In genomic region chr16:49278567-49278827, GRCh38 we compare ENCODE assay signal across 22 cellular contexts. TPM values are rescaled to one million over a fixed set of nuclear protein-coding genes. Genes with fewer than 3 reads are reported as not detected.
DNase-seq lines count a peak whose midpoint lies in the region; ATAC-seq and TF ChIP-seq lines count a peak whose summit lies in the region.
"Had no signal": no experiment of that assay in that cellular context is flagged by ENCODE, and none has a peak within 500 bp of the region (broad histone marks: within the 10 kb centered on the region; RNA-seq: fewer than 3 reads in every experiment).

No MANE protein-coding gene starts in this region.

- no peak overlapping the region for H3K9ac ChIP-seq in iPS-20b (ENCODE audit: low read depth, low read length)

- no peaks in the 10 kb centered on the region for H3K36me3 ChIP-seq in iPS-20b (ENCODE audit: insufficient read depth, low read depth, low read length)
- no peaks in the 10 kb centered on the region for H3K36me3 ChIP-seq in SJCRH30
- H3K36me3 ChIP-seq: Peyer's patch had no signal

- no peak for ATAC-seq in activated CD8-positive, alpha-beta memory T cell treated with anti-CD3 and anti-CD28 coated beads, Interleukin-2, amount 10 ng/mL, durations not matched to agents 7 days and 5 days
- no peak for ATAC-seq in stimulated activated naive B cell treated with anti-CD40 and anti-IgM and Interleukin-4, amounts not matched to agents 10 μg/mL and 1 μg/mL and 100 μg/mL, for 72 hours (replicated peaks)
- ATAC-seq: Right ventricle myocardium inferior had no signal

- H3K36me3 Mint-ChIP-seq in activated CD8-positive, alpha-beta memory T cell treated with anti-CD3 and anti-CD28 coated beads, Interleukin-2, amount 10 ng/mL, durations not matched to agents 7 days and 5 days: peaks cover 8% of the 10 kb centered on the region
- H3K36me3 Mint-ChIP-seq in stimulated activated naive B cell treated with anti-CD40 and anti-IgM and Interleukin-4, amounts not matched to agents 10 μg/mL and 1 μg/mL and 100 μg/mL, for 72 hours: peaks cover 3 to 5% of the 10 kb centered on the region in 2 donors

- H3K27me3 ChIP-seq in iPS-20b (ENCODE audit: insufficient read depth, low read length) (peaks cover 90% of the 10 kb centered on the region), SJCRH30 (no peaks in the 10 kb centered on the region)

- H3K4me3 Mint-ChIP-seq in activated CD8-positive, alpha-beta memory T cell treated with anti-CD3 and anti-CD28 coated beads, Interleukin-2, amount 10 ng/mL, durations not matched to agents 7 days and 5 days: no peak overlapping the region
- H3K4me3 Mint-ChIP-seq in stimulated activated naive B cell treated with anti-CD40 and anti-IgM and Interleukin-4, amounts not matched to agents 10 μg/mL and 1 μg/mL and 100 μg/mL, for 72 hours: no peak overlapping the region
- H3K4me3 Mint-ChIP-seq: HFFc6 had no signal

- H3K27me3 Mint-ChIP-seq in activated CD8-positive, alpha-beta memory T cell treated with anti-CD3 and anti-CD28 coated beads, Interleukin-2, amount 10 ng/mL, durations not matched to agents 7 days and 5 days: peaks cover 82% of the 10 kb centered on the region
- peaks cover 84 to 90% of the 10 kb centered on the region in 2 donors for H3K27me3 Mint-ChIP-seq in stimulated activated naive B cell treated with anti-CD40 and anti-IgM and Interleukin-4, amounts not matched to agents 10 μg/mL and 1 μg/mL and 100 μg/mL, for 72 hours

- peaks cover 16% of the 10 kb centered on the region for H3K4me1 ChIP-seq in iPS-20b (ENCODE audit: insufficient read depth, low read length)
- H3K4me1 ChIP-seq in SJCRH30: no peaks in the 10 kb centered on the region

- peaks cover 8% of the 10 kb centered on the region for H3K4me1 Mint-ChIP-seq in activated CD8-positive, alpha-beta memory T cell treated with anti-CD3 and anti-CD28 coated beads, Interleukin-2, amount 10 ng/mL, durations not matched to agents 7 days and 5 days
- peaks cover 11 to 25% of the 10 kb centered on the region in 2 donors for H3K4me1 Mint-ChIP-seq in stimulated activated naive B cell treated with anti-CD40 and anti-IgM and Interleukin-4, amounts not matched to agents 10 μg/mL and 1 μg/mL and 100 μg/mL, for 72 hours

- no peak for TF ChIP-seq CTCF in coronary artery (IDR thresholded peaks at IDR 0.05)

- no peak for DNase-seq in activated CD8-positive, alpha-beta memory T cell treated with anti-CD3 and anti-CD28 coated beads, Interleukin-2, amount 10 ng/mL, durations not matched to agents 7 days and 5 days
- no peak for DNase-seq in activated CD8-positive, alpha-beta memory T cell treated with anti-CD3 and anti-CD28 coated beads for 24 hours
- no peak for DNase-seq in coronary artery (ENCODE audit: low spot score)
- no peak for DNase-seq in stimulated activated naive B cell treated with anti-CD40 and anti-IgM and Interleukin-4, amounts not matched to agents 10 μg/mL and 1 μg/mL and 100 μg/mL, for 72 hours
- DNase-seq in islet precursor cell: no peak
- DNase-seq in SJCRH30: no peak
- no peak for DNase-seq in SKM-1 treated with dmso at 0.1 percent for 144 hours (lab: John Stamatoyannopoulos, UW; ENCODE audit: unreplicated experiment)
- DNase-seq: AML-193, DMS79, HFFc6, MM.1S, NCI-H1092, NCI-H146, NCI-H2081, NCI-H446 treated with DMSO at 0.1 percent for 48 hours, Peyer's patch had no signal

- no peaks in the 10 kb centered on the region; the same call in none of the 2 replicates for H3K9me3 ChIP-seq in iPS-20b (ENCODE audit: insufficient read depth, low read depth, low read length)
- no peaks in the 10 kb centered on the region for H3K9me3 ChIP-seq in SJCRH30 (replicated peaks)
- H3K9me3 ChIP-seq: Peyer's patch had no signal

- peak overlapping the region; percentile 44 for H3K4me3 ChIP-seq in coronary artery
- peak overlapping the region; percentile 50 for H3K4me3 ChIP-seq in iPS-20b (ENCODE audit: low read length)
- no peak overlapping the region for H3K4me3 ChIP-seq in SJCRH30
- H3K4me3 ChIP-seq: Peyer's patch had no signal

- peak overlapping the region; percentile 50 for H3K27ac Mint-ChIP-seq in activated CD8-positive, alpha-beta memory T cell treated with anti-CD3 and anti-CD28 coated beads, Interleukin-2, amount 10 ng/mL, durations not matched to agents 7 days and 5 days
- peak overlapping the region; percentile 63 for H3K27ac Mint-ChIP-seq in stimulated activated naive B cell treated with anti-CD40 and anti-IgM and Interleukin-4, amounts not matched to agents 10 μg/mL and 1 μg/mL and 100 μg/mL, for 72 hours
- H3K27ac Mint-ChIP-seq: HFFc6 had no signal

- CTCF ChIA-PET in activated CD8-positive, alpha-beta memory T cell treated with anti-CD3 and anti-CD28 coated beads, Interleukin-2, amount 10 ng/mL, durations not matched to agents 7 days and 5 days (lab: Charles Lee): no interaction called here

- H3K27ac ChIP-seq in coronary artery (no peak overlapping the region), iPS-20b (ENCODE audit: low read length) (no peak overlapping the region), SJCRH30 (no peak overlapping the region)
- H3K27ac ChIP-seq: 22Rv1, C4-2B, Peyer's patch had no signal

- H3K9me3 Mint-ChIP-seq in activated CD8-positive, alpha-beta memory T cell treated with anti-CD3 and anti-CD28 coated beads, Interleukin-2, amount 10 ng/mL, durations not matched to agents 7 days and 5 days (ENCODE audit: low read depth): peaks cover 2% of the 10 kb centered on the region
- H3K9me3 Mint-ChIP-seq in stimulated activated naive B cell treated with anti-CD40 and anti-IgM and Interleukin-4, amounts not matched to agents 10 μg/mL and 1 μg/mL and 100 μg/mL, for 72 hours: peaks cover 0 to 4% of the 10 kb centered on the region in 2 donors

RNA-seq across cellular contexts. Expression of gene CBLN1, which starts 3.1 kb away (rescaled TPM):
- not detected for total RNA-seq in activated CD8-positive, alpha-beta memory T cell treated with anti-CD3 and anti-CD28 coated beads, Interleukin-2, amount 10 ng/mL, durations not matched to agents 7 days and 5 days
- not detected in 2 replicates for total RNA-seq in SJCRH30 (2014; rRNA removed; shearing (Covaris generic))
- total RNA-seq: HFFc6, HT1080, LHCN-M2 had no signal
